13 cellular contexts compared by ENCODE assay signal in the genomic region with DNA sequence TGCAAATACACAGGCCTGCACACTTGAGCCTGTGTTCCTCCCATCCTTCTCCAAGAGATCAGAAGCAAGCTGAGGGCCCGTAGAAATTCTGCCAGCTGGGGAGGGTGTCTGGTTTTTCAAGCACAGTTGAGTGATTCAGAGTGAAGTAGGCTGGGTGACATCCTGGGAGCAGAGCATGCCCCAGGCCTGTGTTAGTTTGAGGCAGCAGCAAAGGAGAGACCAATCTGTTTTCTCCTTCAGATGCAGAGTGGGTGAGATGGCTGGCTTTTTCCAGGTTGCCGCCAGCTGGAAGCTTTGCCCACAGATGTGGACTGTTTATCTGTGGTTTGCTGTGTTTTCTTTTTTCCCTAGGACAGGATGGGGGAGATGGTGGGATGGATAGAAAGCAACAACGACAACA.
DNase-seq lines count a peak whose midpoint lies in the region; ATAC-seq and TF ChIP-seq lines count a peak whose summit lies in the region.
"Had no signal": no experiment of that assay in that cellular context is flagged by ENCODE, and none has a peak within 500 bp of the region (broad histone marks: within the 10 kb centered on the region; RNA-seq: fewer than 3 reads in every experiment).

No MANE protein-coding gene starts in this region.

- H3K4me3 ChIP-seq in colonic mucosa, result no peak overlapping the region

- no peak for ATAC-seq in WTC11

- H3K4me3 Mint-ChIP-seq in Calu3 (ENCODE audit: low read depth, unreplicated experiment) (no peak overlapping the region), WTC11 (no peak overlapping the region)

- TF ChIP-seq CTCF in Calu3 (IDR thresholded peaks at IDR 0.05; ENCODE audit: unreplicated experiment) (no peak), WTC11 (IDR thresholded peaks at IDR 0.05) (no peak), colonic mucosa (IDR thresholded peaks at IDR 0.05) (no peak)

- H3K36me3 Mint-ChIP-seq in Calu3 (ENCODE audit: insufficient read depth, unreplicated experiment) (peaks cover 3% of the 10 kb centered on the region), WTC11 (peaks cover 16% of the 10 kb centered on the region)

- no peaks in the 10 kb centered on the region for H3K27me3 ChIP-seq in colonic mucosa

- intact Hi-C loops in Calu3 (cut with micrococcal nuclease; ENCODE audit: unreplicated experiment), result no loop called here
- intact Hi-C loops in colonic mucosa (cut with DNase I), result no loop called here

- CTCF ChIA-PET in Calu3 (lab: Charles Lee) (no interaction called here), WTC11 (lab: Charles Lee) (no interaction called here)

- H3K27me3 Mint-ChIP-seq in Calu3 (ENCODE audit: unreplicated experiment) (no peaks in the 10 kb centered on the region), WTC11 (ENCODE audit: low read depth) (no peaks in the 10 kb centered on the region)

- no peak overlapping the region for H3K27ac ChIP-seq in colonic mucosa

- no peaks in the 10 kb centered on the region for H3K4me1 ChIP-seq in colonic mucosa

- DNase-seq in Calu3, result no peak
- no peak for DNase-seq in WTC11 (ENCODE audit: low spot score)
- peak; percentile 71 for DNase-seq in fibroblast of peridontal ligament (ENCODE audit: extremely low read depth)
- peak; percentile 51 for DNase-seq in renal cortical epithelial cell (ENCODE audit: low read depth)
- DNase-seq in colonic mucosa, result no peak
- no peak for DNase-seq in germinal center (ENCODE audit: low spot score)
- DNase-seq in NCI-H345 treated with DMSO at 0.1 percent for 48 hours (lab: John Stamatoyannopoulos, UW; ENCODE audit: unreplicated experiment), result no peak
- DNase-seq in DMS79 treated with DMSO at 0.1 percent for 48 hours (lab: John Stamatoyannopoulos, UW), result no peak
- DNase-seq: activated T-cell treated with anti-CD3 and anti-CD28 coated beads for 4 hours; Caco-2; cerebellar nuclear complex; NCI-H187; stimulated activated naive CD4-positive, alpha-beta T cell had no signal

- POLR2A ChIA-PET in WTC11 (lab: Charles Lee), result no interaction called here

- peak overlapping the region; percentile 39 for H3K27ac Mint-ChIP-seq in Calu3 (ENCODE audit: unreplicated experiment)
- H3K27ac Mint-ChIP-seq in WTC11, result peak overlapping the region; percentile 29; the same call in 1 of the 2 replicates

- H3K9ac ChIP-seq in colonic mucosa (ENCODE audit: low read depth in 2 of 2, low read length in 2 of 2), result no peak overlapping the region

- H3K9me3 Mint-ChIP-seq in Calu3 (ENCODE audit: low read depth, unreplicated experiment), result no peaks in the 10 kb centered on the region
- no peaks in the 10 kb centered on the region for H3K9me3 Mint-ChIP-seq in WTC11

- H3K4me1 Mint-ChIP-seq in Calu3 (ENCODE audit: low read depth, unreplicated experiment) (no peaks in the 10 kb centered on the region), WTC11 (no peaks in the 10 kb centered on the region)

- no peaks in the 10 kb centered on the region for H3K9me3 ChIP-seq in colonic mucosa
- H3K9me3 ChIP-seq: Caco-2 had no signal

- BruUV-seq in Calu3 (replicated peaks; lab: Mats Ljungman, UMichigan), result no TSS peak

- H3K36me3 ChIP-seq in colonic mucosa, result no peaks in the 10 kb centered on the region

TF ChIP-seq in WTC11, 78 proteins besides CTCF, POLR2A, EP300 and RAD21:
- TF ChIP-seq JUN (CRISPR knock-in tag; IDR thresholded peaks at IDR 0.05) (no peak), FOXJ3 (CRISPR knock-in tag; IDR thresholded peaks at IDR 0.05; ENCODE audit: borderline replicate concordance) (no peak), MXD4 (CRISPR knock-in tag; IDR thresholded peaks at IDR 0.05; ENCODE audit: borderline replicate concordance) (no peak), ZNF121 (CRISPR knock-in tag; IDR thresholded peaks at IDR 0.05) (no peak), NFYB (CRISPR knock-in tag; conservative IDR thresholded peaks at IDR 0.05; ENCODE audit: low read depth) (no peak), ZNF263 (CRISPR knock-in tag; IDR thresholded peaks at IDR 0.05; ENCODE audit: low read depth) (no peak), SMAD3 (CRISPR knock-in tag; IDR thresholded peaks at IDR 0.05; ENCODE audit: borderline replicate concordance) (no peak), CBFB (CRISPR knock-in tag; IDR thresholded peaks at IDR 0.05; ENCODE audit: low read depth) (no peak), EMX1 (CRISPR knock-in tag; IDR thresholded peaks at IDR 0.05) (no peak), FOXP1 (CRISPR knock-in tag; IDR thresholded peaks at IDR 0.05; ENCODE audit: borderline replicate concordance) (no peak), HMGA2 (CRISPR knock-in tag; IDR thresholded peaks at IDR 0.05) (no peak), ELF4 (CRISPR knock-in tag; IDR thresholded peaks at IDR 0.05; ENCODE audit: low read depth) (no peak)
- TF ChIP-seq, protein P1, sequence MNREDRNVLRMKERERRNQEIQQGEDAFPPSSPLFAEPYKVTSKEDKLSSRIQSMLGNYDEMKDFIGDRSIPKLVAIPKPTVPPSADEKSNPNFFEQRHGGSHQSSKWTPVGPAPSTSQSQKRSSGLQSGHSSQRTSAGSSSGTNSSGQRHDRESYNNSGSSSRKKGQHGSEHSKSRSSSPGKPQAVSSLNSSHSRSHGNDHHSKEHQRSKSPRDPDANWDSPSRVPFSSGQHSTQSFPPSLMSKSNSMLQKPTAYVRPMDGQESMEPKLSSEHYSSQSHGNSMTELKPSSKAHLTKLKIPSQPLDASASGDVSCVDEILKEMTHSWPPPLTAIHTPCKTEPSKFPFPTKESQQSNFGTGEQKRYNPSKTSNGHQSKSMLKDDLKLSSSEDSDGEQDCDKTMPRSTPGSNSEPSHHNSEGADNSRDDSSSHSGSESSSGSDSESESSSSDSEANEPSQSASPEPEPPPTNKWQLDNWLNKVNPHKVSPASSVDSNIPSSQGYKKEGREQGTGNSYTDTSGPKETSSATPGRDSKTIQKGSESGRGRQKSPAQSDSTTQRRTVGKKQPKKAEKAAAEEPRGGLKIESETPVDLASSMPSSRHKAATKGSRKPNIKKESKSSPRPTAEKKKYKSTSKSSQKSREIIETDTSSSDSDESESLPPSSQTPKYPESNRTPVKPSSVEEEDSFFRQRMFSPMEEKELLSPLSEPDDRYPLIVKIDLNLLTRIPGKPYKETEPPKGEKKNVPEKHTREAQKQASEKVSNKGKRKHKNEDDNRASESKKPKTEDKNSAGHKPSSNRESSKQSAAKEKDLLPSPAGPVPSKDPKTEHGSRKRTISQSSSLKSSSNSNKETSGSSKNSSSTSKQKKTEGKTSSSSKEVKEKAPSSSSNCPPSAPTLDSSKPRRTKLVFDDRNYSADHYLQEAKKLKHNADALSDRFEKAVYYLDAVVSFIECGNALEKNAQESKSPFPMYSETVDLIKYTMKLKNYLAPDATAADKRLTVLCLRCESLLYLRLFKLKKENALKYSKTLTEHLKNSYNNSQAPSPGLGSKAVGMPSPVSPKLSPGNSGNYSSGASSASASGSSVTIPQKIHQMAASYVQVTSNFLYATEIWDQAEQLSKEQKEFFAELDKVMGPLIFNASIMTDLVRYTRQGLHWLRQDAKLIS (CRISPR knock-in tag; IDR thresholded peaks at IDR 0.05; ENCODE audit: borderline replicate concordance), result no peak
- TF ChIP-seq, protein P2, sequence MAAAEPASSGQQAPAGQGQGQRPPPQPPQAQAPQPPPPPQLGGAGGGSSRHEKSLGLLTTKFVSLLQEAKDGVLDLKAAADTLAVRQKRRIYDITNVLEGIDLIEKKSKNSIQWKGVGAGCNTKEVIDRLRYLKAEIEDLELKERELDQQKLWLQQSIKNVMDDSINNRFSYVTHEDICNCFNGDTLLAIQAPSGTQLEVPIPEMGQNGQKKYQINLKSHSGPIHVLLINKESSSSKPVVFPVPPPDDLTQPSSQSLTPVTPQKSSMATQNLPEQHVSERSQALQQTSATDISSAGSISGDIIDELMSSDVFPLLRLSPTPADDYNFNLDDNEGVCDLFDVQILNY (CRISPR knock-in tag; IDR thresholded peaks at IDR 0.05), result no peak
- TF ChIP-seq, protein P3, sequence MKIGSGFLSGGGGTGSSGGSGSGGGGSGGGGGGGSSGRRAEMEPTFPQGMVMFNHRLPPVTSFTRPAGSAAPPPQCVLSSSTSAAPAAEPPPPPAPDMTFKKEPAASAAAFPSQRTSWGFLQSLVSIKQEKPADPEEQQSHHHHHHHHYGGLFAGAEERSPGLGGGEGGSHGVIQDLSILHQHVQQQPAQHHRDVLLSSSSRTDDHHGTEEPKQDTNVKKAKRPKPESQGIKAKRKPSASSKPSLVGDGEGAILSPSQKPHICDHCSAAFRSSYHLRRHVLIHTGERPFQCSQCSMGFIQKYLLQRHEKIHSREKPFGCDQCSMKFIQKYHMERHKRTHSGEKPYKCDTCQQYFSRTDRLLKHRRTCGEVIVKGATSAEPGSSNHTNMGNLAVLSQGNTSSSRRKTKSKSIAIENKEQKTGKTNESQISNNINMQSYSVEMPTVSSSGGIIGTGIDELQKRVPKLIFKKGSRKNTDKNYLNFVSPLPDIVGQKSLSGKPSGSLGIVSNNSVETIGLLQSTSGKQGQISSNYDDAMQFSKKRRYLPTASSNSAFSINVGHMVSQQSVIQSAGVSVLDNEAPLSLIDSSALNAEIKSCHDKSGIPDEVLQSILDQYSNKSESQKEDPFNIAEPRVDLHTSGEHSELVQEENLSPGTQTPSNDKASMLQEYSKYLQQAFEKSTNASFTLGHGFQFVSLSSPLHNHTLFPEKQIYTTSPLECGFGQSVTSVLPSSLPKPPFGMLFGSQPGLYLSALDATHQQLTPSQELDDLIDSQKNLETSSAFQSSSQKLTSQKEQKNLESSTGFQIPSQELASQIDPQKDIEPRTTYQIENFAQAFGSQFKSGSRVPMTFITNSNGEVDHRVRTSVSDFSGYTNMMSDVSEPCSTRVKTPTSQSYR (CRISPR knock-in tag; IDR thresholded peaks at IDR 0.05), result no peak
- TF ChIP-seq, protein P4, sequence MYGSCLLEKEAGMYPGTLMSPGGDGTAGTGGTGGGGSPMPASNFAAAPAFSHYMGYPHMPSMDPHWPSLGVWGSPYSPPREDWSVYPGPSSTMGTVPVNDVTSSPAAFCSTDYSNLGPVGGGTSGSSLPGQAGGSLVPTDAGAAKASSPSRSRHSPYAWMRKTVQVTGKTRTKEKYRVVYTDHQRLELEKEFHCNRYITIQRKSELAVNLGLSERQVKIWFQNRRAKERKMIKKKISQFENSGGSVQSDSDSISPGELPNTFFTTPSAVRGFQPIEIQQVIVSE (CRISPR knock-in tag; IDR thresholded peaks at IDR 0.05; ENCODE audit: borderline replicate concordance), result no peak

Comparison
In these comparisons a context has a peak if more than half of its experiments do, and no peak if none do; other contexts are left out.
1. DNase-seq: peak in fibroblast of peridontal ligament (single experiment) and renal cortical epithelial cell (single experiment); none in Calu3 (single experiment), WTC11 (single experiment), colonic mucosa (single experiment), germinal center (single experiment), NCI-H345 treated with DMSO at 0.1 percent for 48 hours (single experiment) and DMS79 treated with DMSO at 0.1 percent for 48 hours (single experiment).